26 cellular contexts compared by ENCODE assay signal in the genomic region with DNA sequence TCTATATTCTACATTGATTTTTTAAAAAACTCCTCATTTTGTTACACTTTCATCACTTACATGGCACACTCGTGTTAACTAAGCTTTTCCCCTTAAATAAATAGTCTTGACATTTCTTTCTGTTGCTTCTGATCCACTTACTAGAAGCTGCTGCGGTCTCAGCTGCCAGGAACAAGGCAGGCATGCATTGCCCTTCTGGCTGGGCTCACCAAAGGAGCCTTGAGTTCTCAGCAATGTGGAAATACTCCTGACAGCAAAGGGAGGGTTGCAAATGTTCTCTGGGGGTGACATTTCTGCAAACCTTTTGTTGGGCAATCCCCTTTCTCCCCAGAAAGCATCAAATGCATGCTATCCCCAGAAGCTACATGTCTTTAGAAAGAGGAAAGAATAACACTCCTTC.
"Had no signal": no experiment of that assay in that cellular context is flagged by ENCODE, and none has a peak within 500 bp of the region (broad histone marks: within the 10 kb centered on the region; RNA-seq: fewer than 3 reads in every experiment).

No MANE protein-coding gene starts in this region.

- H3K4me3 ChIP-seq: heart right ventricle, hepatocyte, left ventricle myocardium inferior, lung, neural progenitor cell, pancreas, prostate gland, smooth muscle cell, stomach, testis, tibial nerve, vagina had no signal

- H3K36me3 ChIP-seq: heart right ventricle, left ventricle myocardium inferior, neural progenitor cell, pancreas, prostate gland, stomach, tibial nerve, vagina had no signal

- H3K4me1 Mint-ChIP-seq: naive thymus-derived CD8-positive, alpha-beta T cell; neural progenitor cell; stimulated activated naive B cell treated with anti-CD40 and anti-IgM and Interleukin-4, amounts not matched to agents 10 μg/mL and 1 μg/mL and 100 μg/mL, for 72 hours had no signal

- DNase-seq: heart right ventricle; islet precursor cell; left ventricle myocardium inferior; naive thymus-derived CD8-positive, alpha-beta T cell; pancreas; posterior cingulate gyrus; retina; right cardiac atrium; stimulated activated CD4-positive, alpha-beta T cell treated with anti-CD3 and anti-CD28 coated beads, Interleukin-1b, Interleukin-23, amount 100 ng/mL, for 48 hours; stimulated activated CD4-positive, alpha-beta T cell treated with anti-CD3 and anti-CD28 coated beads, Interleukin-2, amount 100 ng/mL, for 48 hours; stimulated activated CD4-positive, alpha-beta T cell treated with anti-CD3 and anti-CD28 coated beads, Interleukin-4, amount 100 ng/mL, for 4 hours; stimulated activated CD8-positive, alpha-beta memory T cell treated with anti-CD3 and anti-CD28 coated beads, Interleukin-4, amount 100 ng/mL, for 48 hours; stimulated activated naive B cell treated with anti-CD40 and anti-IgM and Interleukin-4, amounts not matched to agents 10 μg/mL and 1 μg/mL and 100 μg/mL, for 72 hours; stimulated activated naive CD8-positive, alpha-beta T cell treated with anti-CD3 and anti-CD28 coated beads, Interleukin-15, Interleukin-2, amounts not matched to agents 100 U/mL and 50 U/mL, for 24 hours; stomach; testis had no signal

- H3K4me3 Mint-ChIP-seq: naive thymus-derived CD8-positive, alpha-beta T cell; nephron; neural progenitor cell; stimulated activated naive B cell treated with anti-CD40 and anti-IgM and Interleukin-4, amounts not matched to agents 10 μg/mL and 1 μg/mL and 100 μg/mL, for 72 hours; type B pancreatic cell had no signal

- H3K27ac Mint-ChIP-seq: naive thymus-derived CD8-positive, alpha-beta T cell; neural progenitor cell; stimulated activated naive B cell treated with anti-CD40 and anti-IgM and Interleukin-4, amounts not matched to agents 10 μg/mL and 1 μg/mL and 100 μg/mL, for 72 hours; type B pancreatic cell had no signal

- H3K4me2 ChIP-seq: hepatocyte, neural progenitor cell, smooth muscle cell had no signal

- H3K4me1 ChIP-seq: neural progenitor cell, pancreas, prostate gland, testis had no signal

- ATAC-seq: naive thymus-derived CD8-positive, alpha-beta T cell; pancreas; right cardiac atrium; sciatic nerve; stimulated activated naive CD8-positive, alpha-beta T cell treated with anti-CD3 and anti-CD28 coated beads, Interleukin-15, Interleukin-2, amounts not matched to agents 100 U/mL and 50 U/mL, for 24 hours had no signal

- H3K9ac ChIP-seq: neural progenitor cell had no signal

- H3K27ac ChIP-seq: heart right ventricle, hepatocyte, left ventricle myocardium inferior, neural progenitor cell, pancreas, prostate gland, stomach, testis, vagina had no signal

- H3K9me3 ChIP-seq: pancreas, prostate gland, testis, tibial nerve, vagina had no signal

- H3K36me3 Mint-ChIP-seq: naive thymus-derived CD8-positive, alpha-beta T cell had no signal

- H2AFZ ChIP-seq: hepatocyte, neural progenitor cell had no signal

- H3K27me3 ChIP-seq: heart right ventricle, neural progenitor cell, pancreas, stomach, testis, tibial nerve, vagina had no signal
